In the genomic region with DNA sequence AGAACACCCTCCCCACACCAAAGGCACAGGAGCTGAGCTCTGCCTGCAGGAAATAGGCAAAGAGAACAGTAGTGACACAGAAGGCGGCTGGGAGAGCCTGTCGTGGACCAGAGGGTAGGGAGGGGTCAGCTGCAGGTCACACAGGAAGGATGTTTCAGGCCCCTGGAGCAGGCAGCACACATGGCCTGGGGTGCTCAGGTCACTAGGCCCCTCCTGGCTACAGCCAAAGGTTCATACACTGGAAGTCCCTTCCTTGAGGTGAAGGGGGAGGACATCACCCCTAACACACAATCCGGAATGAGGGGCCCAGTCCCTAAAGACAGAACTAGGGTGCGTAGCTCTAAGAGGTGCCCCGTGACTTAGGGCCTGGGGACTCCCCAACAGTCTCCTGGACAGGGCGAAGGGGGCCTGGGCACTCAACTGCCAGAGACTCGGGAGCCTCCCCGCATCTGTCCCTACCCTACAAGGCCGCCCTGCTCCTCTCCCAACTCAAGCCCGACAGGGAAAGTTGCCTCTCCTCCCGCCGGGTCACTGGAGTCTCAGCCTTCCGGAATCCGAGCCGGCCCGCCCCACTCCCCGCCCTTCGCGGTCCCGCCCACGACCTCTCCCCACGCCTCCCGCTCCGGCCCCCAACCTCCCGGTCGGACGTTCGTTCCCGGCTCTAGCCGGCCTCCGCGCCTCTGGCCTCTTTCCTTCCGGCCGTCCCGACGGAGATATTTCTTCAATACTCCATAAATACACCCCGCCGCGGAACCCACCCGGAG, we compare ENCODE assay signal across 8 cellular contexts. TPM values are rescaled to one million over a fixed set of nuclear protein-coding genes. Genes with fewer than 3 reads are reported as not detected.
A peak's percentile ranks its signal among the peaks of the same experiment; 100 is the strongest.
DNase-seq lines count a peak whose midpoint lies in the region; ATAC-seq and TF ChIP-seq lines count a peak whose summit lies in the region.

A gene (minus strand): TSS at position 541 of the 764 bp plus-strand sequence. CDS start 675 bp downstream, outside the sequence.

- POLR2A ChIA-PET in T-cell (lab: Charles Lee), result no interaction called here
- POLR2A ChIA-PET in naive thymus-derived CD4-positive, alpha-beta T cell (lab: Charles Lee), result no interaction called here

- H3K4me1 Mint-ChIP-seq in T-cell, result peaks cover 9 to 15% (median 11%) of the 10 kb centered on the region in 3 donors
- peaks cover 0 to 20% (median 9%) of the 10 kb centered on the region in 7 donors for H3K4me1 Mint-ChIP-seq in naive thymus-derived CD4-positive, alpha-beta T cell

- peak; percentile 33 for ATAC-seq in GM19328 (IDR thresholded peaks at IDR 0.05; ENCODE audit: unreplicated experiment)
- peak in 3 of 4 experiments; percentile 17 to 40 (median 28) for ATAC-seq in T-cell (replicated peaks in 1 of 4)
- ATAC-seq in naive thymus-derived CD4-positive, alpha-beta T cell, result peak; percentile 16

- CTCF ChIA-PET in T-cell (lab: Charles Lee), result interaction anchor here in 1 of 2 donors (0.6 kb wide), 1 partner anchor 1622 kb away, joined by 3 read pairs; no protein-coding TSS in a partner anchor
- CTCF ChIA-PET in naive thymus-derived CD4-positive, alpha-beta T cell (lab: Charles Lee), result no interaction called here

- H3K27ac ChIP-seq in naive thymus-derived CD4-positive, alpha-beta T cell (ENCODE audit: low read depth, low read length), result no peak within 1 kb of the TSS

- H3K9me3 ChIP-seq in naive thymus-derived CD4-positive, alpha-beta T cell (ENCODE audit: control insufficient read depth in 2 of 3, low read length in 3 of 3), result no peaks in the 10 kb centered on the region

- H3K27ac Mint-ChIP-seq in T-cell, result no peak within 1 kb of the TSS
- no peak within 1 kb of the TSS for H3K27ac Mint-ChIP-seq in naive thymus-derived CD4-positive, alpha-beta T cell

- H3K4me3 Mint-ChIP-seq in T-cell, result peak within 1 kb of the TSS; percentile 62 to 79 (median 74)
- peak within 1 kb of the TSS; percentile 64 to 90 (median 76) for H3K4me3 Mint-ChIP-seq in naive thymus-derived CD4-positive, alpha-beta T cell

- H3K27me3 ChIP-seq in naive thymus-derived CD4-positive, alpha-beta T cell (ENCODE audit: control insufficient read depth in 2 of 2, insufficient read depth in 2 of 2, low read length in 2 of 2), result peaks cover 4 to 20% of the 10 kb centered on the region in 2 donors

- H3K4me1 ChIP-seq in naive thymus-derived CD4-positive, alpha-beta T cell (ENCODE audit: control insufficient read depth in 2 of 2, insufficient read depth in 2 of 2, low read length in 2 of 2), result peaks cover 0 to 5% of the 10 kb centered on the region in 2 donors

- H3K4me3 ChIP-seq in fibroblast of the aortic adventitia (ENCODE audit: low read depth, low read length), result peak within 1 kb of the TSS; percentile 61
- peak within 1 kb of the TSS; percentile 24 for H3K4me3 ChIP-seq in naive thymus-derived CD4-positive, alpha-beta T cell (ENCODE audit: low read length)

- no peaks in the 10 kb centered on the region for H3K36me3 Mint-ChIP-seq in T-cell
- H3K36me3 Mint-ChIP-seq in naive thymus-derived CD4-positive, alpha-beta T cell, result no peaks in the 10 kb centered on the region

- intact Hi-C loops in naive thymus-derived CD4-positive, alpha-beta T cell (cut with micrococcal nuclease), result no loop called here

- H3K27me3 Mint-ChIP-seq in T-cell, result peaks cover 50 to 61% of the 10 kb centered on the region in 2 donors
- H3K27me3 Mint-ChIP-seq in naive thymus-derived CD4-positive, alpha-beta T cell, result peaks cover 48 to 63% (median 49%) of the 10 kb centered on the region in 5 donors

- H3K9me3 Mint-ChIP-seq in T-cell, result no peaks in the 10 kb centered on the region
- H3K9me3 Mint-ChIP-seq in naive thymus-derived CD4-positive, alpha-beta T cell, result peaks cover 0 to 2% (median 0%) of the 10 kb centered on the region in 11 donors

- TF ChIP-seq CTCF in fibroblast of the aortic adventitia (IDR thresholded peaks at IDR 0.05; ENCODE audit: insufficient read depth, low read length), result no peak

- no peaks in the 10 kb centered on the region for H3K36me3 ChIP-seq in naive thymus-derived CD4-positive, alpha-beta T cell (ENCODE audit: control insufficient read depth in 2 of 3, insufficient read depth in 3 of 3, low read length in 3 of 3)

- DNase-seq in Ammon's horn (ENCODE audit: low spot score) (peak; percentile 65), T-cell (no peak), fibroblast of the aortic adventitia (ENCODE audit: low read depth) (peak; percentile 53), NCI-H446 (lab: John Stamatoyannopoulos, UW) (no peak), COR-L47 (lab: John Stamatoyannopoulos, UW) (no peak)
- DNase-seq in naive thymus-derived CD4-positive, alpha-beta T cell, result peak in 1 of 9 donors; percentile 29
- DNase-seq in stimulated activated naive CD4-positive, alpha-beta T cell treated with Interleukin-2 at 50 U/mL for 16 hours (lab: John Stamatoyannopoulos, UW), result no peak

RNA-seq across cellular contexts. Expression of the gene that starts here (rescaled TPM):
- under 1 TPM in 3 of 5 donors, not detected in 2; 0.57 to 0.61 (median 0.59) TPM for total RNA-seq in T-cell
- 5.4 and 11.2 TPM in 2 replicates for total RNA-seq in fibroblast of the aortic adventitia (ENCODE audit: low replicate concordance)
- total RNA-seq in naive thymus-derived CD4-positive, alpha-beta T cell, result 1 to 10 TPM in 1 of 5 experiments, under 1 TPM in 2, not detected in 2; 0.64 to 2.8 (median 0.69) TPM
- under 1 TPM; 0.13 to 0.90 TPM for polyA plus RNA-seq in naive thymus-derived CD4-positive, alpha-beta T cell

Comparison
In these comparisons a context has a peak if more than half of its experiments do, and no peak if none do; other contexts are left out.
1. Peak in ATAC-seq in T-cell; RNA of the gene not detected or under 1 TPM.
2. DNase-seq: peak in Ammon's horn (single experiment) and fibroblast of the aortic adventitia (single experiment); none in T-cell (0 of 34), NCI-H446 (0 of 2), COR-L47 (single experiment) and stimulated activated naive CD4-positive, alpha-beta T cell treated with Interleukin-2 at 50 U/mL for 16 hours (single experiment).
3. Peak in every context shown above with its lines, with median percentiles within 50 percentile points of each other: ATAC-seq.